Comparison of ENCODE assay signal across 21 cellular contexts in the genomic region with DNA sequence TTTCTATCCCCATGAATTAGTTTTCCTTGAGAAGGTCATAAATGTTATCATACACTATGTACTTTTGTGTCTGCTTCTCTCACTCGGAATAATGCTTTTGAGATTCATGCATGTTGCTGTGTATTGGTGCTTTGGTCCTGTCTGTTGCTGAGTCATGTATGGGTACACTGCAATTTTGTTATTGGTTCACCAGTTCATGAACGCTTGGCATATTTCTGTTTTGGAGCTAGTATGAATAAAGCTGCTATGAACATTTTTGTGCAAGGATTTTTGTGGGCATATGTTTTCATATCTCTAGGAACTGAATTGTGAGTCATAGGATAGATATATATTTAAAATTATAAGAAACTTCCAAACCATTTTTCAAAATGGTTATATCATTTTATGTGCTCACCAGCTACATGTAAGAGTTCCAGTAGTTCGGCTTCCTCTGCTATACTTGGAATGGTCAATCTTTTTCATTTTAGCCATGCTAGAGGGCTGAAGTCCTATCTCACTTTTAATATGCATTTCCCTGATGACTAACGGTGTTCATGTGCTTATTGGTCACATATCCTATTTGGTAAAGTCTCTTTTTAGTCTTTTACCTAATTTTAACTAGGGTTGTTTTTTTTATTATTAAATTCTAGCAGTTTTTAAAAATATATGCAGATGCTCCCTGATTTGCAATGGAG. TPM values are rescaled to one million over a fixed set of nuclear protein-coding genes. Genes with fewer than 3 reads are reported as not detected.
DNase-seq lines count a peak whose midpoint lies in the region; ATAC-seq, FAIRE-seq and TF ChIP-seq lines count a peak whose summit lies in the region.
"Had no signal": no experiment of that assay in that cellular context is flagged by ENCODE, and none has a peak within 500 bp of the region (broad histone marks: within the 10 kb centered on the region; RNA-seq: fewer than 3 reads in every experiment).

No MANE protein-coding gene starts in this region.

- H3K27ac ChIP-seq in A549: peak overlapping the region; percentile 5 to 59; a peak in 2 of 6 replicates
- H3K27ac ChIP-seq: heart left ventricle, right atrium auricular region, upper lobe of right lung, VCaP had no signal

- no peak for ATAC-seq in A549
- ATAC-seq: activated CD8-positive, alpha-beta T cell treated with anti-CD3 and anti-CD28 coated beads, Interleukin-2, amount 10 ng/mL, durations not matched to agents 7 days and 5 days; activated T-cell treated with anti-CD3 and anti-CD28 coated beads, Interleukin-2, amount 50 U/mL, for 72 hours; heart left ventricle; Right ventricle myocardium inferior; upper lobe of right lung had no signal

- DNase-seq in A549 (ENCODE audit: low read depth in 1 of 2, low spot score in 1 of 2) (no peak), LHCN-M2 (ENCODE audit: low read depth) (peak; percentile 85), cardiac fibroblast (ENCODE audit: low read depth in 2 of 2) (peak; percentile 83 to 92), foreskin fibroblast (peak; percentile 41 to 76), RKO (ENCODE audit: low spot score) (no peak), NCI-H2171 treated with DMSO at 0.1 percent for 48 hours (lab: John Stamatoyannopoulos, UW) (no peak), NCI-H128 (lab: John Stamatoyannopoulos, UW; ENCODE audit: unreplicated experiment) (no peak)
- no peak for DNase-seq in activated CD4-positive, alpha-beta T cell treated with anti-CD3 and anti-CD28 coated beads, Interleukin-2, amount 50 U/mL, for 4 hours
- DNase-seq: activated CD8-positive, alpha-beta T cell treated with anti-CD3 and anti-CD28 coated beads, Interleukin-2, amount 10 ng/mL, durations not matched to agents 7 days and 5 days; activated T-cell treated with anti-CD3 and anti-CD28 coated beads, Interleukin-2, amount 50 U/mL, for 72 hours; CD4-positive, CD25-positive, alpha-beta regulatory T cell; cerebellar nuclear complex; heart left ventricle; MM.1S; NCI-H1694; T-helper 1 cell; upper lobe of right lung had no signal

- no peak overlapping the region for H3K4me3 ChIP-seq in A549
- no peak overlapping the region for H3K4me3 ChIP-seq in cardiac fibroblast (replicated peaks in 1 of 2; ENCODE audit: low read depth in 2 of 2, low read length in 2 of 2)
- no peak overlapping the region for H3K4me3 ChIP-seq in foreskin fibroblast (ENCODE audit: low read depth in 1 of 2, low read length in 2 of 2)
- H3K4me3 ChIP-seq: heart left ventricle, right atrium auricular region, upper lobe of right lung had no signal

- no peak overlapping the region for H3K4me2 ChIP-seq in A549

- TF ChIP-seq POLR2A in A549 (IDR thresholded peaks at IDR 0.05; ENCODE audit: low read length): no peak

- peaks cover 6% of the 10 kb centered on the region; the same call in 1 of the 3 replicates for H3K9me3 ChIP-seq in A549
- H3K9me3 ChIP-seq: heart left ventricle, right atrium auricular region, upper lobe of right lung had no signal

- FAIRE-seq in A549 (lab: Jason Lieb, UNC): no peak
- FAIRE-seq: GM19239 had no signal

- H3K4me1 ChIP-seq in A549: peaks cover 29% of the 10 kb centered on the region
- H3K4me1 ChIP-seq: upper lobe of right lung had no signal

- WGBS in A549 (ENCODE audit: missing lambda C conversion rate): 72% methylated on average over 4 of the region's 4 CpGs

- TF ChIP-seq EP300 in A549 (IDR thresholded peaks at IDR 0.05): no peak

- CTCF ChIA-PET in A549 (lab: Yijun Ruan, JAX): no interaction called here

- POLR2A ChIA-PET in A549 (lab: Yijun Ruan, JAX): no interaction called here

- no peak for TF ChIP-seq RAD21 in A549 (conservative IDR thresholded peaks at IDR 0.05 in 1 of 2, IDR thresholded peaks at IDR 0.05 in 1 of 2)

- no peak for TF ChIP-seq CTCF in A549 (IDR thresholded peaks at IDR 0.05)
- no peak for TF ChIP-seq CTCF in cardiac fibroblast (IDR thresholded peaks at IDR 0.05; ENCODE audit: low read depth, low read length)
- no peak for TF ChIP-seq CTCF in foreskin fibroblast (IDR thresholded peaks at IDR 0.05; ENCODE audit: low read depth, low read length)

TF ChIP-seq in A549, 52 proteins besides CTCF, POLR2A, EP300 and RAD21:
- TF ChIP-seq CHD4 (IDR thresholded peaks at IDR 0.05; ENCODE audit: borderline replicate concordance): no peak
- no peak for TF ChIP-seq HOXB13 (CRISPR knock-in tag; IDR thresholded peaks at IDR 0.05; ENCODE audit: low read depth)
- TF ChIP-seq RCOR1 (IDR thresholded peaks at IDR 0.05; ENCODE audit: low read depth, low read length): no peak

RNA-seq across cellular contexts. Expression of gene ETS2, which starts 38.2 kb away (rescaled TPM):
- polyA plus RNA-seq in A549 (2011; rRNA removed) (41.6 and 42.6 TPM in 2 replicates), A549 (2017; fragmentation: RNase III; extraction: RNeasy Plus Mini Kit Qiagen cat#74134 plus additional on column Dnase treatment) (45.5 to 48.0 TPM (median 46.1 TPM) in 3 replicates)
- 35.1 and 45.9 TPM in 2 replicates for polyA plus RNA-seq in A549 (2012; cell fraction: cytosol; rRNA removed)
- polyA plus RNA-seq in A549 (2012; cell fraction: nucleus; rRNA removed): 87.4 and 104 TPM in 2 replicates
- polyA minus RNA-seq in A549 (2011; rRNA and poly(A)+ RNA removed): 38.4 and 46.6 TPM in 2 replicates
- total RNA-seq in LHCN-M2 (2014; rRNA removed): 7.3 and 8.5 TPM in 2 replicates
- polyA plus RNA-seq in LHCN-M2 (2012): 8.9 TPM

Comparison
In these comparisons a context has a peak if more than half of its experiments do, and no peak if none do; other contexts are left out.
1. DNase-seq: peak in LHCN-M2 (single experiment), cardiac fibroblast (2 of 2) and foreskin fibroblast (2 of 2); none in A549 (0 of 2), RKO (single experiment), NCI-H2171 treated with DMSO at 0.1 percent for 48 hours (single experiment), NCI-H128 (single experiment) and activated CD4-positive, alpha-beta T cell treated with anti-CD3 and anti-CD28 coated beads, Interleukin-2, amount 50 U/mL, for 4 hours (0 of 2).